In the genomic region with DNA sequence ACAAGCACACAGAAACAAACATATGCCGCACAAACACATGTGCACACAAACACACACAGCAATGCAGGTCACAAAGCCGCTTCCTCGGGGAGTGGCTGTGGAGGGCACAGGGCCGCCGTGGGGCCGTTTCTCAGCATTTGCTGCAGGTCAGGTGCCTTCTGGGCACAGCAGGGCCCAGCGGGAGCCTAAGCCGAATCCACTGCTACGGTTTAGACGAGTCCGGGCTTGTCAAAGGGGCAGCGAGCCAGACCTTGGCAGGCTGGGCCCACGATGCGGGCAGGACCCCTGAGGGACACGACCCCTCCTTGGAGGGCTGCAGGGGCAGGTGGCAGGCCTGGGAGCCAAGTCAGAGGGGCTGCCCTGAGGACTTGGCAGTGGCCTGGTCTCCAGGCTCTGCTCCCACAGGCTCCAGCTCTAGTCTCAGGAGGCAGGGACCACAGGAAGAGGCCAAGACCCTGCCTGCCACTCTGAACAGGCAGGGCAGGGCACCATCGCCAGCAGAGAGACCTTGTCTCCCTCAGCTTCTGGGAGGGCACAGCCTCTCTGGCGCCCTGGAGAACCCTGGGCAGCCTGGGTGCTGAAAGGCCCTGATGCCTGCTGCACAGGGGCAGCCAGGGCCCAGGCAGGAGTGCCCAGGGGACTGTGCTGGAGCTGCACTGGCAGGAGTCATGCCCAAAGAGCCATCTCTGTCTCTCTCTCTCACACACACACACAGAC, we compare ENCODE assay signal across 17 cellular contexts. TPM values are rescaled to one million over a fixed set of nuclear protein-coding genes. Genes with fewer than 3 reads are reported as not detected.
DNase-seq lines count a peak whose midpoint lies in the region; ATAC-seq and TF ChIP-seq lines count a peak whose summit lies in the region.
"Had no signal": no experiment of that assay in that cellular context is flagged by ENCODE, and none has a peak within 500 bp of the region (broad histone marks: within the 10 kb centered on the region; RNA-seq: fewer than 3 reads in every experiment).

No MANE protein-coding gene starts in this region.

- no peak overlapping the region for H3K27ac ChIP-seq in mammary epithelial cell (ENCODE audit: insufficient read depth, low read depth, low read length)
- H3K27ac ChIP-seq: SK-N-MC had no signal

- H3K27me3 Mint-ChIP-seq in chondrocyte (ENCODE audit: low read depth), result peaks cover 5% of the 10 kb centered on the region

- H3K36me3 ChIP-seq in BE2C, result no peaks in the 10 kb centered on the region
- H3K36me3 ChIP-seq in mammary epithelial cell (ENCODE audit: insufficient read depth, low read length), result no peaks in the 10 kb centered on the region

- H4K20me1 ChIP-seq in mammary epithelial cell (ENCODE audit: insufficient read depth, low read length), result no peaks in the 10 kb centered on the region

- peaks cover 17% of the 10 kb centered on the region for H3K4me1 Mint-ChIP-seq in chondrocyte (ENCODE audit: low read depth)

- intact Hi-C loops in mammary epithelial cell (cut with micrococcal nuclease), result no loop called here

- H3K36me3 Mint-ChIP-seq in chondrocyte (ENCODE audit: low read depth), result peaks cover 11% of the 10 kb centered on the region

- H3K4me3 ChIP-seq in BE2C (ENCODE audit: low read depth, low read length), result no peak overlapping the region
- no peak overlapping the region for H3K4me3 ChIP-seq in mammary epithelial cell (replicated peaks in 1 of 3; ENCODE audit: insufficient read depth in 1 of 3, low read depth in 2 of 3, low read length in 3 of 3)
- H3K4me3 ChIP-seq: SK-N-MC had no signal

- CTCF ChIA-PET in mammary epithelial cell (lab: Charles Lee; ENCODE audit: low non-redundant PET), result interaction anchor here (0.6 kb wide), 1 partner anchor 40 kb away, joined by 3 read pairs; no protein-coding TSS in a partner anchor

- no peak overlapping the region for H3K4me3 Mint-ChIP-seq in chondrocyte (ENCODE audit: unreplicated experiment)
- H3K4me3 Mint-ChIP-seq: CD4-positive, alpha-beta T cell had no signal

- peak overlapping the region; percentile 79 for H3K27ac Mint-ChIP-seq in chondrocyte (ENCODE audit: unreplicated experiment)
- H3K27ac Mint-ChIP-seq: CD4-positive, alpha-beta T cell had no signal

- peaks cover 5% of the 10 kb centered on the region for H3K4me1 ChIP-seq in BE2C
- H3K4me1 ChIP-seq in mammary epithelial cell (ENCODE audit: insufficient read depth, low read length), result no peaks in the 10 kb centered on the region

- 38% methylated on average over 9 of the region's 17 CpGs for WGBS in mammary epithelial cell (ENCODE audit: low coverage, missing lambda C conversion rate)

- H3K9ac ChIP-seq in mammary epithelial cell (ENCODE audit: insufficient read depth, low read length), result no peak overlapping the region

- no peak for ATAC-seq in HG02588 (IDR thresholded peaks at IDR 0.05; ENCODE audit: unreplicated experiment)
- ATAC-seq: Right ventricle myocardium inferior had no signal

- no peaks in the 10 kb centered on the region for H3K9me3 Mint-ChIP-seq in chondrocyte (ENCODE audit: low read depth)
- H3K9me3 Mint-ChIP-seq: CD4-positive, alpha-beta T cell had no signal

- in situ Hi-C loops in mammary epithelial cell (cut with MboI; ENCODE audit: low sequenced_read_pairs in 2 of 2), result no loop called here

- H3K9me3 ChIP-seq in BE2C (no peaks in the 10 kb centered on the region), mammary epithelial cell (replicated peaks; ENCODE audit: insufficient read depth, low read length) (peaks cover 22% of the 10 kb centered on the region)

- no peak overlapping the region for H3K4me2 ChIP-seq in mammary epithelial cell (ENCODE audit: insufficient read depth, low read depth, low read length)

- H3K27me3 ChIP-seq in BE2C (no peaks in the 10 kb centered on the region), mammary epithelial cell (ENCODE audit: insufficient read depth, low read length) (no peaks in the 10 kb centered on the region)

- TF ChIP-seq CTCF in chondrocyte (IDR thresholded peaks at IDR 0.05) (no peak), BE2C (IDR thresholded peaks at IDR 0.05; ENCODE audit: low read depth, low read length) (no peak), mammary epithelial cell (conservative IDR thresholded peaks at IDR 0.05 in 1 of 2, IDR thresholded peaks at IDR 0.05 in 1 of 2; ENCODE audit: extremely low read depth in 1 of 2, insufficient read depth in 1 of 2, low read depth in 1 of 2, low read length in 2 of 2) (no peak)

- peak; percentile 20 for DNase-seq in NCI-H748 (lab: John Stamatoyannopoulos, UW; ENCODE audit: unreplicated experiment)
- DNase-seq in NCI-H748 treated with DMSO at 0.1 percent for 48 hours (lab: John Stamatoyannopoulos, UW), result no peak
- DNase-seq in NCI-H2196 treated with DMSO at 0.1 percent for 48 hours (lab: John Stamatoyannopoulos, UW; ENCODE audit: unreplicated experiment), result peak; percentile 3
- DNase-seq in chondrocyte (ENCODE audit: low spot score), result no peak
- DNase-seq in BE2C, result no peak
- no peak for DNase-seq in mammary epithelial cell
- no peak for DNase-seq in activated T-cell treated with anti-CD3 and anti-CD28 coated beads for 4 hours
- DNase-seq: Calu3; CD4-positive, alpha-beta T cell; GOT3; Karpas-422; NCI-H1436; NCI-H526 treated with DMSO at 0.1 percent for 48 hours; T-helper 1 cell had no signal

- no TSS peak for BruUV-seq in mammary epithelial cell (replicated peaks; lab: Mats Ljungman, UMichigan)

- dilution Hi-C loops in mammary epithelial cell (cut with HindIII; ENCODE audit: low sequenced_read_pairs), result no loop called here

- H2AFZ ChIP-seq in mammary epithelial cell (ENCODE audit: low read depth, low read length), result no peak overlapping the region

- no peaks in the 10 kb centered on the region for H3K79me2 ChIP-seq in mammary epithelial cell (ENCODE audit: insufficient read depth, low read length)

RNA-seq across cellular contexts. Expression of a gene that starts 5.5 kb away (rescaled TPM):
- total RNA-seq in chondrocyte (0.17 to 0.46 TPM (median 0.37 TPM) in 3 replicates), mammary epithelial cell (not detected)
- polyA plus RNA-seq in BE2C (2012; ENCODE audit: insufficient read depth, insufficient read length, low read depth), result 13.1 TPM
- not detected for polyA plus RNA-seq in mammary epithelial cell
- not detected for polyA minus RNA-seq in mammary epithelial cell
- total RNA-seq: Calu3; CD4-positive, alpha-beta T cell; Right ventricle myocardium inferior had no signal

RNA-seq across cellular contexts. Expression of a gene that starts 17.2 kb away (rescaled TPM):
- total RNA-seq in chondrocyte (1,195 to 2,668 TPM (median 2,632 TPM) in 3 replicates), mammary epithelial cell (10 to 100 TPM in 1 of 2 donors, 1 to 10 TPM in 1; 2.6 to 13.5 TPM)
- 54.0 TPM for polyA plus RNA-seq in BE2C (2012; ENCODE audit: insufficient read depth, insufficient read length, low read depth)
- 0.48 TPM for polyA plus RNA-seq in mammary epithelial cell
- polyA minus RNA-seq in mammary epithelial cell, result not detected
- total RNA-seq: Calu3; CD4-positive, alpha-beta T cell had no signal

RNA-seq across cellular contexts. Expression of a gene that starts 41.6 kb away (rescaled TPM):
- total RNA-seq in chondrocyte, result 31.3 to 43.6 TPM (median 32.3 TPM) in 3 replicates
- 81.5 TPM for polyA plus RNA-seq in BE2C (2012; ENCODE audit: insufficient read depth, insufficient read length, low read depth)
- 10 to 100 TPM in 1 of 2 donors, 1 to 10 TPM in 1; 8.3 to 26.4 TPM for total RNA-seq in mammary epithelial cell
- polyA plus RNA-seq in mammary epithelial cell, result 25.7 TPM
- polyA minus RNA-seq in mammary epithelial cell, result 38.4 TPM

Comparison
In these comparisons a context has a peak if more than half of its experiments do, and no peak if none do; other contexts are left out.
1. DNase-seq: peak in NCI-H748 (single experiment) and NCI-H2196 treated with DMSO at 0.1 percent for 48 hours (single experiment); none in NCI-H748 treated with DMSO at 0.1 percent for 48 hours (single experiment), chondrocyte (single experiment), BE2C (single experiment), mammary epithelial cell (single experiment) and activated T-cell treated with anti-CD3 and anti-CD28 coated beads for 4 hours (single experiment).
2. RNA of a gene that starts 17.2 kb away (total RNA-seq): 1,195 to 2,668 TPM in chondrocyte; 2.6 to 13.5 TPM in mammary epithelial cell; every median in the first group is over 10 times any median in the second.